Comparison of ENCODE assay signal across 31 cellular contexts in genomic region chr15:49212897-49213296, GRCh38.
"Had no signal": no experiment of that assay in that cellular context is flagged by ENCODE, and none has a peak within 500 bp of the region (broad histone marks: within the 10 kb centered on the region; RNA-seq: fewer than 3 reads in every experiment).

No MANE protein-coding gene starts in this region.

- H3K36me3 ChIP-seq: lower lobe of right lung, neural progenitor cell, neutrophil, ovary, thoracic aorta, upper lobe of right lung had no signal

- H3K27ac ChIP-seq: heart right ventricle, hepatocyte, left lung, lower lobe of right lung, neural progenitor cell, neutrophil, ovary, skin epidermis, suprapubic skin, thoracic aorta, tibial artery, upper lobe of right lung had no signal

- H3K4me3 Mint-ChIP-seq: naive B cell; natural killer cell; nephron progenitor cell; neural progenitor cell; stimulated activated effector memory CD8-positive, alpha-beta T cell treated with anti-CD3 and anti-CD28 coated beads, Interleukin-12 subunit alpha, Interleukin-12 subunit beta, amount 100 ng/mL, for 72 hours; stimulated activated naive CD8-positive, alpha-beta T cell treated with anti-CD3 and anti-CD28 coated beads, Interleukin-15, Interleukin-2, amounts not matched to agents 100 ng/mL and 50 ng/mL, for 24 hours had no signal

- H3K9me3 ChIP-seq: thoracic aorta, tibial artery had no signal

- H3K4me1 Mint-ChIP-seq: neural progenitor cell had no signal

- H3K4me1 ChIP-seq: lower lobe of right lung, neural progenitor cell, suprapubic skin, upper lobe of right lung had no signal

- H3K27ac Mint-ChIP-seq: naive B cell; natural killer cell; nephron progenitor cell; neural progenitor cell; progenitor cell of endocrine pancreas; stimulated activated effector memory CD8-positive, alpha-beta T cell treated with anti-CD3 and anti-CD28 coated beads, Interleukin-12 subunit alpha, Interleukin-12 subunit beta, amount 100 ng/mL, for 72 hours; stimulated activated naive CD8-positive, alpha-beta T cell treated with anti-CD3 and anti-CD28 coated beads, Interleukin-15, Interleukin-2, amounts not matched to agents 100 ng/mL and 50 ng/mL, for 24 hours had no signal

- ATAC-seq: heart right ventricle; left cardiac atrium; left lung; lower lobe of right lung; natural killer cell; right cardiac atrium; sciatic nerve; stimulated activated effector memory CD8-positive, alpha-beta T cell treated with anti-CD3 and anti-CD28 coated beads, Interleukin-12 subunit alpha, Interleukin-12 subunit beta, amount 100 ng/mL, for 72 hours; upper lobe of right lung had no signal

- H3K4me3 ChIP-seq: heart right ventricle, hepatocyte, left lung, lower lobe of right lung, neural progenitor cell, ovary, skin epidermis, suprapubic skin, thoracic aorta, tibial artery, upper lobe of right lung had no signal

- DNase-seq: heart right ventricle; kidney glomerular epithelial cell; left cardiac atrium; left lung; lower lobe of right lung; mammary epithelial cell; mesenchymal stem cell; naive B cell; natural killer cell; nephron progenitor cell; occipital lobe; ovary; retina; right cardiac atrium; stimulated activated CD4-positive, alpha-beta T cell treated with anti-CD3 and anti-CD28 coated beads, Interleukin-12 subunit alpha, Interleukin-12 subunit beta, amount 100 ng/mL, for 4 hours; stimulated activated CD4-positive, alpha-beta T cell treated with anti-CD3 and anti-CD28 coated beads, Interleukin-15, amount 100 ng/mL, for 24 hours; stimulated activated CD4-positive, alpha-beta T cell treated with anti-CD3 and anti-CD28 coated beads, Interleukin-4, amount 100 ng/mL, for 24 hours; stimulated activated naive CD4-positive, alpha-beta T cell; tibial artery; trophoblast cell; upper lobe of right lung had no signal

- H3K27me3 Mint-ChIP-seq: naive B cell; progenitor cell of endocrine pancreas; stimulated activated naive CD8-positive, alpha-beta T cell treated with anti-CD3 and anti-CD28 coated beads, Interleukin-15, Interleukin-2, amounts not matched to agents 100 ng/mL and 50 ng/mL, for 24 hours had no signal

- H3K27me3 ChIP-seq: heart right ventricle, hepatocyte, left lung, neural progenitor cell, neutrophil, ovary, suprapubic skin, tibial artery, upper lobe of right lung had no signal
